Comparison of ENCODE assay signal across 15 cellular contexts in genomic region chr11:7534030-7534378, GRCh38. TPM values are rescaled to one million over a fixed set of nuclear protein-coding genes. Genes with fewer than 3 reads are reported as not detected.
DNase-seq lines count a peak whose midpoint lies in the region; ATAC-seq, FAIRE-seq and TF ChIP-seq lines count a peak whose summit lies in the region.
"Had no signal": no experiment of that assay in that cellular context is flagged by ENCODE, and none has a peak within 500 bp of the region (broad histone marks: within the 10 kb centered on the region; RNA-seq: fewer than 3 reads in every experiment).

No MANE protein-coding gene starts in this region.

- H3K9ac ChIP-seq in PC-3 (ENCODE audit: low read length): no peak overlapping the region

- no peaks in the 10 kb centered on the region for H3F3A ChIP-seq in PC-3 (ENCODE audit: low read length, unreplicated experiment)

- no peaks in the 10 kb centered on the region for H4K20me1 ChIP-seq in PC-3 (ENCODE audit: low read length)

- intact Hi-C loops in left cardiac atrium (cut with DNase I): no loop called here
- intact Hi-C loops in pancreas (cut with DNase I): no loop called here
- intact Hi-C loops in PC-3 (cut with micrococcal nuclease): no loop called here

- H3K79me2 ChIP-seq in PC-3 (ENCODE audit: low read length): no peaks in the 10 kb centered on the region

- H3K27me3 ChIP-seq in pancreas (no peaks in the 10 kb centered on the region), PC-3 (ENCODE audit: low read length) (peaks cover 22% of the 10 kb centered on the region)
- H3K27me3 ChIP-seq: body of pancreas had no signal

- no peaks in the 10 kb centered on the region for H3K9me2 ChIP-seq in PC-3 (replicated peaks; ENCODE audit: low read length)

- ATAC-seq in GM19395 (IDR thresholded peaks at IDR 0.05; ENCODE audit: unreplicated experiment): peak; percentile 70
- peak; percentile 69 for ATAC-seq in HG02763 (IDR thresholded peaks at IDR 0.05; ENCODE audit: unreplicated experiment)
- ATAC-seq in HG03571 (IDR thresholded peaks at IDR 0.05; ENCODE audit: unreplicated experiment): peak; percentile 70
- no peak for ATAC-seq in left cardiac atrium
- ATAC-seq in pancreas: no peak
- no peak for ATAC-seq in PC-3
- ATAC-seq: A549; activated T-cell treated with anti-CD3 and anti-CD28 coated beads, Interleukin-2, amount 50 U/mL, for 4 hours; body of pancreas had no signal

- H3K4me3 ChIP-seq in pancreas (no peak overlapping the region), PC-3 (ENCODE audit: low read length) (no peak overlapping the region)
- H3K4me3 ChIP-seq: A549, body of pancreas had no signal

- no peak for TF ChIP-seq CTCF in C4-2B (conservative IDR thresholded peaks at IDR 0.05)
- no peak for TF ChIP-seq CTCF in pancreas (IDR thresholded peaks at IDR 0.05)
- TF ChIP-seq CTCF in PC-3 (conservative IDR thresholded peaks at IDR 0.05; ENCODE audit: low read depth, low read length): no peak

- peak overlapping the region; percentile 52 for H3K27ac ChIP-seq in C4-2B
- no peak overlapping the region for H3K27ac ChIP-seq in pancreas
- no peak overlapping the region for H3K27ac ChIP-seq in PC-3 (ENCODE audit: low read length)
- H3K27ac ChIP-seq: A549, body of pancreas had no signal

- CTCF ChIA-PET in PC-3 (lab: Charles Lee): no interaction called here

- no peak overlapping the region for H2AFZ ChIP-seq in PC-3 (ENCODE audit: low read length)

- POLR2A ChIA-PET in PC-3 (lab: Charles Lee; ENCODE audit: unreplicated experiment): no interaction called here

- BruUV-seq in PC-3 (replicated peaks; lab: Mats Ljungman, UMichigan): no TSS peak

- no peaks in the 10 kb centered on the region for H3K9me3 ChIP-seq in pancreas
- H3K9me3 ChIP-seq in PC-3 (ENCODE audit: low read length): no peaks in the 10 kb centered on the region
- H3K9me3 ChIP-seq: A549, body of pancreas had no signal

- no peak overlapping the region for H3K4me2 ChIP-seq in PC-3 (ENCODE audit: low read length)
- H3K4me2 ChIP-seq: A549 had no signal

- no peaks in the 10 kb centered on the region for H3K36me3 ChIP-seq in pancreas
- H3K36me3 ChIP-seq in PC-3 (ENCODE audit: low read depth, low read length): no peaks in the 10 kb centered on the region

- no peak for FAIRE-seq in pancreas (lab: Jason Lieb, UNC)
- FAIRE-seq: A549 had no signal

- no peaks in the 10 kb centered on the region for H3K4me1 ChIP-seq in pancreas
- no peaks in the 10 kb centered on the region for H3K4me1 ChIP-seq in PC-3 (ENCODE audit: insufficient read depth, low read length)
- H3K4me1 ChIP-seq: A549 had no signal

- no peak for DNase-seq in left cardiac atrium
- DNase-seq in pancreas: no peak
- no peak for DNase-seq in mesenteric fat pad (ENCODE audit: low spot score)
- no peak for DNase-seq in PC-3
- DNase-seq: activated T-cell treated with anti-CD3 and anti-CD28 coated beads, Interleukin-2, amount 50 U/mL, for 4 hours; body of pancreas; NCI-H748 treated with DMSO at 0.1 percent for 48 hours; posterior cingulate gyrus; stimulated activated CD4-positive, alpha-beta T cell treated with anti-CD3 and anti-CD28 coated beads, Interleukin-4, amount 100 ng/mL, for 4 hours had no signal

RNA-seq across cellular contexts. Expression of gene PPFIBP2, which starts 20.2 kb away (rescaled TPM):
- total RNA-seq in left cardiac atrium: 10 to 100 TPM; 16.3 to 25.5 TPM
- 10 to 100 TPM in 5 of 6 donors, 1 to 10 TPM in 1; 8.6 to 24.7 (median 11.4) TPM for total RNA-seq in pancreas
- 10 to 100 TPM in 1 of 2 donors, 1 to 10 TPM in 1; 8.0 to 12.6 TPM for polyA plus RNA-seq in pancreas
- total RNA-seq in mesenteric fat pad: 37.5 TPM
- 3.2 and 3.3 TPM in 2 replicates for total RNA-seq in PC-3 (2014; rRNA removed)

RNA-seq across cellular contexts. Expression of gene OLFML1, which starts 48.7 kb away (rescaled TPM):
- 10 to 100 TPM in 1 of 2 donors, 1 to 10 TPM in 1; 6.7 to 16.5 TPM for total RNA-seq in left cardiac atrium
- total RNA-seq in pancreas: 1 to 10 TPM in 4 of 6 donors, under 1 TPM in 2; 0.32 to 7.0 (median 1.6) TPM
- under 1 TPM; 0.70 to 0.76 TPM for polyA plus RNA-seq in pancreas
- total RNA-seq in mesenteric fat pad: 6.7 TPM
- total RNA-seq in PC-3 (2014; rRNA removed): not detected in 2 replicates
- total RNA-seq: activated T-cell treated with anti-CD3 and anti-CD28 coated beads, Interleukin-2, amount 50 U/mL, for 4 hours; SK-MEL-5 had no signal
- polyA plus RNA-seq: A549 had no signal

Comparison
In these comparisons a context has a peak if more than half of its experiments do, and no peak if none do; other contexts are left out.
1. ATAC-seq: peak in GM19395 (single experiment), HG02763 (single experiment) and HG03571 (single experiment); none in left cardiac atrium (0 of 2), pancreas (0 of 4) and PC-3 (single experiment).